25 cellular contexts compared by ENCODE assay signal in the genomic region with DNA sequence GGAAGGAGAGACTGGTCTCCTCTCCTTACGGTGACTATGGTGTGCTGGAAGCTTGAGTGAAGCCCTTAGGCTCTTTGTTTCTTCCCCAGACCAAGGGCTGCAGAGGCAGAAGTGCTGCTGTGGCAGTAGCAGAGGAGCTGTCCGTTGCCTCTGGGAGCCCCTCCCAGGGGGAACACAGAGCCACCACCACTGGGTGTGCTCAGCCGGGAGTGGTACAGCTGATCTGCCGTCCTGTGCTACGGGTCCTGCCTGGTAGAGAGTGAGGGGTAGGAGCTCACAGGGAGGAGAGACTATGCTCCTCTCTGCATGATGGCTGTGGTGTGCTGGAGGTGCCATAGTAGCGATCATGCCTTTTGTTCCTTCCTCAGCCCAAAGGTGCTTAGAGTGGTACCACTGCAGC.
A peak's percentile ranks its signal among the peaks of the same experiment; 100 is the strongest.
DNase-seq lines count a peak whose midpoint lies in the region; ATAC-seq, FAIRE-seq and TF ChIP-seq lines count a peak whose summit lies in the region.
"Had no signal": no experiment of that assay in that cellular context is flagged by ENCODE, and none has a peak within 500 bp of the region (broad histone marks: within the 10 kb centered on the region; RNA-seq: fewer than 3 reads in every experiment).

No MANE protein-coding gene starts in this region.

- H3K9ac ChIP-seq in H9 (ENCODE audit: extremely low read depth, insufficient read length, low read length) (no peak overlapping the region), neural progenitor cell (no peak overlapping the region)

- H4K91ac ChIP-seq in H9 (ENCODE audit: insufficient read length, low read depth, low read length): no peak overlapping the region

- TF ChIP-seq CTCF in H9 (conservative IDR thresholded peaks at IDR 0.05) (no peak), RWPE2 (IDR thresholded peaks at IDR 0.05; ENCODE audit: poor library complexity, severe bottlenecking) (no peak), neural progenitor cell (IDR thresholded peaks at IDR 0.05) (no peak), upper lobe of right lung (IDR thresholded peaks at IDR 0.05) (no peak)

- no peak overlapping the region for H4K5ac ChIP-seq in H9 (ENCODE audit: insufficient read length, low read depth, low read length)

- H2BK5ac ChIP-seq in H9 (ENCODE audit: insufficient read length, low read length): no peak overlapping the region

- H2BK15ac ChIP-seq in H9 (ENCODE audit: low read depth, low read length): no peak overlapping the region

- DNase-seq in H9 (peak; percentile 31), RWPE2 (ENCODE audit: low spot score) (peak; percentile 74), neural progenitor cell (ENCODE audit: low spot score) (no peak), upper lobe of right lung (no peak), urothelium cell line (ENCODE audit: low spot score) (no peak), NCI-H128 (lab: John Stamatoyannopoulos, UW; ENCODE audit: unreplicated experiment) (no peak)
- DNase-seq: ACHN; BE2C; C1 segment of cervical spinal cord; CD4-positive, CD25-positive, alpha-beta regulatory T cell; CD8-positive, alpha-beta memory T cell; COR-L47; DMS 273 treated with DMSO at 0.1 percent for 48 hours; DMS53; DND-41; EL had no signal

- no peak for FAIRE-seq in urothelium cell line (lab: Jason Lieb, UNC)
- FAIRE-seq: A204.1, G401.6, GM12891, GM19239, H1, HTR-8/SVneo had no signal

- H3K4me2 ChIP-seq in H9 (ENCODE audit: insufficient read depth, insufficient read length, low read length) (no peak overlapping the region), neural progenitor cell (no peak overlapping the region)

- no peaks in the 10 kb centered on the region for H3F3A ChIP-seq in neural progenitor cell (ENCODE audit: low read depth)

- H3K27ac ChIP-seq in H9 (ENCODE audit: insufficient read length, low read depth, low read length): no peak overlapping the region
- H3K27ac ChIP-seq in RWPE2 (ENCODE audit: poor library complexity, severe bottlenecking): no peak overlapping the region
- H3K27ac ChIP-seq in neural progenitor cell: no peak overlapping the region
- no peak overlapping the region for H3K27ac ChIP-seq in upper lobe of right lung

- H2AFZ ChIP-seq in H9 (ENCODE audit: low read length) (no peak overlapping the region), neural progenitor cell (replicated peaks) (no peak overlapping the region)

- H3K4me1 ChIP-seq in H9 (ENCODE audit: insufficient read depth, low read length) (no peaks in the 10 kb centered on the region), RWPE2 (ENCODE audit: insufficient read depth, poor library complexity, severe bottlenecking) (no peaks in the 10 kb centered on the region), neural progenitor cell (no peaks in the 10 kb centered on the region), upper lobe of right lung (no peaks in the 10 kb centered on the region)
- H3K4me1 ChIP-seq: BE2C, HAP-1 had no signal

- H3K27me3 ChIP-seq in H9 (ENCODE audit: insufficient read depth, low read length) (no peaks in the 10 kb centered on the region), RWPE2 (ENCODE audit: insufficient read depth, poor library complexity, severe bottlenecking) (peaks cover 4% of the 10 kb centered on the region), neural progenitor cell (no peaks in the 10 kb centered on the region), upper lobe of right lung (no peaks in the 10 kb centered on the region)
- H3K27me3 ChIP-seq: BE2C had no signal

- peaks cover 1 to 12% of the 10 kb centered on the region in 2 experiments; a peak in 3 of 5 replicates for H3K9me3 Mint-ChIP-seq in H9
- peaks cover 6% of the 10 kb centered on the region for H3K9me3 Mint-ChIP-seq in neural progenitor cell

- H3K79me2 ChIP-seq in H9 (ENCODE audit: insufficient read depth, low read length): no peaks in the 10 kb centered on the region
- H3K79me2 ChIP-seq in neural progenitor cell (ENCODE audit: low read depth): no peaks in the 10 kb centered on the region

- ATAC-seq in RWPE2 (ENCODE audit: low read depth) (peak; percentile 27; the same call in 2 of the 3 replicates), upper lobe of right lung (peak; percentile 22), HG02642 (IDR thresholded peaks at IDR 0.05; ENCODE audit: poor library complexity, unreplicated experiment) (no peak)

- H3K36me3 ChIP-seq in RWPE2 (ENCODE audit: low read depth) (no peaks in the 10 kb centered on the region), neural progenitor cell (no peaks in the 10 kb centered on the region), upper lobe of right lung (no peaks in the 10 kb centered on the region)
- H3K36me3 ChIP-seq: BE2C, HAP-1 had no signal

- H3K14ac ChIP-seq in H9 (ENCODE audit: insufficient read depth, low read length): no peak overlapping the region

- no peak overlapping the region for H2BK12ac ChIP-seq in H9 (ENCODE audit: insufficient read length, low read depth, low read length)

- H4K20me1 ChIP-seq in H9 (ENCODE audit: control insufficient read depth, insufficient read depth, insufficient read length) (no peaks in the 10 kb centered on the region), neural progenitor cell (ENCODE audit: low read depth) (no peaks in the 10 kb centered on the region)

- intact Hi-C loops in upper lobe of right lung (cut with DNase I): no loop called here

- H3K23me2 ChIP-seq in H9 (ENCODE audit: insufficient read length, low read depth, low read length, poor library complexity, severe bottlenecking): no peaks in the 10 kb centered on the region

- H3K4me1 Mint-ChIP-seq in H9 (0 out of 4 replicates have a peak, but pooled peaks cover 0 to 2% of the 10 kb centered on the region in 2 experiments), neural progenitor cell (no peaks in the 10 kb centered on the region)
- H3K4me1 Mint-ChIP-seq: CD8-positive, alpha-beta memory T cell; IgD-negative memory B cell had no signal

- H3K18ac ChIP-seq in H9 (ENCODE audit: insufficient read length, low read depth, low read length): no peak overlapping the region

- no peak overlapping the region for H3K23ac ChIP-seq in H9 (ENCODE audit: insufficient read length, low read depth, low read length)

- H2BK20ac ChIP-seq in H9 (ENCODE audit: low read depth, low read length, poor library complexity, severe bottlenecking): no peak overlapping the region

- no peak overlapping the region for H4K8ac ChIP-seq in H9 (replicated peaks; ENCODE audit: insufficient read length, low read depth, low read length)

- H3K27ac Mint-ChIP-seq in H9 (no peak overlapping the region), neural progenitor cell (peak overlapping the region; percentile 51)
- H3K27ac Mint-ChIP-seq: CD4-positive, CD25-positive, alpha-beta regulatory T cell; CD8-positive, alpha-beta memory T cell; IgD-negative memory B cell had no signal

- H3K36me3 Mint-ChIP-seq in H9 (ENCODE audit: insufficient read depth in 1 of 3, low read depth in 3 of 3) (no peaks in the 10 kb centered on the region), neural progenitor cell (no peaks in the 10 kb centered on the region)
- H3K36me3 Mint-ChIP-seq: CD4-positive, CD25-positive, alpha-beta regulatory T cell; CD8-positive, alpha-beta memory T cell; IgD-negative memory B cell had no signal

- H2BK120ac ChIP-seq in H9 (ENCODE audit: low read depth, low read length, poor library complexity, severe bottlenecking): no peak overlapping the region

- no peaks in the 10 kb centered on the region for H3K27me3 Mint-ChIP-seq in H9 (ENCODE audit: low read depth)
- no peaks in the 10 kb centered on the region for H3K27me3 Mint-ChIP-seq in neural progenitor cell (ENCODE audit: insufficient read depth, low read depth)
- H3K27me3 Mint-ChIP-seq: CD4-positive, CD25-positive, alpha-beta regulatory T cell; CD8-positive, alpha-beta memory T cell; IgD-negative memory B cell had no signal

- no peaks in the 10 kb centered on the region for H3K79me1 ChIP-seq in H9 (ENCODE audit: insufficient read depth, low read depth, low read length, poor library complexity, severe bottlenecking)

- H3K9me3 ChIP-seq in H9 (ENCODE audit: control insufficient read depth, low read depth, low read length) (no peaks in the 10 kb centered on the region), RWPE2 (ENCODE audit: severe bottlenecking) (no peaks in the 10 kb centered on the region), neural progenitor cell (ENCODE audit: low read depth) (no peaks in the 10 kb centered on the region), upper lobe of right lung (no peaks in the 10 kb centered on the region)
- H3K9me3 ChIP-seq: BE2C, HAP-1 had no signal

- H3K4me3 Mint-ChIP-seq in H9 (no peak overlapping the region), neural progenitor cell (no peak overlapping the region)
- H3K4me3 Mint-ChIP-seq: CD4-positive, CD25-positive, alpha-beta regulatory T cell; CD8-positive, alpha-beta memory T cell; IgD-negative memory B cell had no signal

- no CpG with 5 or more reads among the region's 6 CpGs for WGBS in H9 (ENCODE audit: extremely low coverage, insufficient read length, low lambda C conversion rate)

- H3K4me3 ChIP-seq in RWPE2 (ENCODE audit: severe bottlenecking): no peak overlapping the region
- no peak overlapping the region for H3K4me3 ChIP-seq in neural progenitor cell
- H3K4me3 ChIP-seq in upper lobe of right lung: no peak overlapping the region
- H3K4me3 ChIP-seq: HAP-1 had no signal

- no peak overlapping the region for H3T11ph ChIP-seq in H9 (ENCODE audit: low read length)

- H3K56ac ChIP-seq in H9 (ENCODE audit: insufficient read length, low read depth, low read length): no peak overlapping the region

- H3K4ac ChIP-seq in H9 (ENCODE audit: low read depth, low read length): no peak overlapping the region

- no peak overlapping the region for H2AK5ac ChIP-seq in H9 (ENCODE audit: insufficient read length, low read length)

Comparison
In these comparisons a context has a peak if more than half of its experiments do, and no peak if none do; other contexts are left out.
1. DNase-seq: peak in H9 (single experiment) and RWPE2 (single experiment); none in neural progenitor cell (single experiment), upper lobe of right lung (single experiment), urothelium cell line (single experiment) and NCI-H128 (single experiment).